Comparison of ENCODE assay signal across 8 cellular contexts in the genomic region with DNA sequence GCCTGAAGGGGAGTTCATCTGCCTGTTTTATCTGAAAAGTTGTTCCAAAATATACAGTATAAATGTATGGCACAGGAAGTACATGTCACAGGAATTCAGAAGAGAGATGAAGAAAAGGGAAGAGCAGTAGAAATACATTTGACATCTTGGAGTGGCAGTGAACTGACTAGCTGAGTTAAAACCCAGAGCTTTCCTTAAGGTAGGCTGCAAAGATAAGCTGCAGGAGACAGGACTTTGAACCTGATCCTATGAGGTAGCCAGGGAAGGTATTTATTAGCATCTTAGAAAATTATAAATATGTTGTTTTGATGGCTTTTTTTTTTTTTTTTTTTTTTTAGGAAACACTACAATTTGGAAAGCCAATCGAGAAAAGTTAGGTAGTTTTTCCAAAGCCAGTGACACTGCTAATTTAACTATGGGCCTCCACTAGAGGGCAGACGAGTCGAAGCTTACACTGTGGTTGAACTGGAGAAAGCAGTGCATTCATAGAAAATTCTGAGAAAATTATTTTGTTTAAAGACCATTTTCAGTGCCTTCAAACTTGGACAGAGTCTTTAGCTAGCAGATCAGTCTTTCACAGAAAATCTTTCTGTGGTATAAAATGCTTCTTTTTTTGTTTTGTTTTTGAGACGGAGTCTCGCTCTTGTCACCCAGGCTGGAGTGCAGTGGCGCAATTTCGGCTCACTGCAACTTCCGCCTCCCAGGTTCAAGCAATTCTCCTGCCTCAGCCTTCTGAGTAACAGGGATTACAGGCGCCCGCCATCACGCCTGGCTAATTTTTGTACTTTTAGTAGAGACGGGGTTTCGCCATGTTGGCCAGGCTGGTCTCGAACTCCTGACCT.
DNase-seq lines count a peak whose midpoint lies in the region; ATAC-seq, FAIRE-seq and TF ChIP-seq lines count a peak whose summit lies in the region.

No MANE protein-coding gene starts in this region.

- H3K79me2 ChIP-seq in GM23248 (ENCODE audit: insufficient read depth) = no peaks in the 10 kb centered on the region
- no peaks in the 10 kb centered on the region for H3K79me2 ChIP-seq in H1 (ENCODE audit: control insufficient read depth in 1 of 2, insufficient read depth in 2 of 2, low read length in 2 of 2)

- no peak overlapping the region for H2BK20ac ChIP-seq in H1 (ENCODE audit: low read length)

- no peak overlapping the region for H2BK15ac ChIP-seq in H1 (ENCODE audit: low read length)

- peaks cover 20% of the 10 kb centered on the region for H3F3A ChIP-seq in GM23248 (ENCODE audit: insufficient read depth)

- H4K5ac ChIP-seq in H1 (ENCODE audit: insufficient read length, low read depth, low read length) = no peak overlapping the region

- H3K4me2 ChIP-seq in GM23248 (ENCODE audit: unreplicated experiment) (peak overlapping the region; percentile 33), H1 (ENCODE audit: insufficient read depth in 1 of 2, low read depth in 2 of 2, low read length in 2 of 2) (no peak overlapping the region)

- FAIRE-seq in H1 (lab: Jason Lieb, UNC) = peak; percentile 62

- peak; percentile 34 for DNase-seq in AG09319 (ENCODE audit: extremely low read depth, low read depth)
- DNase-seq in GM23248 = peak; percentile 84
- peak; percentile 26 for DNase-seq in NOMO-1 treated with dmso at 0.1 percent for 144 hours (lab: John Stamatoyannopoulos, UW; ENCODE audit: unreplicated experiment)
- peak; percentile 79 for DNase-seq in activated CD8-positive, alpha-beta memory T cell treated with anti-CD3 and anti-CD28 coated beads for 24 hours
- DNase-seq in H1 (ENCODE audit: low read depth in 1 of 2, low spot score in 2 of 2) = peak in 1 of 2 experiments; percentile 72
- peak; percentile 48 to 50 for DNase-seq in stimulated activated CD8-positive, alpha-beta memory T cell treated with anti-CD3 and anti-CD28 coated beads, Interleukin-2, amount 100 ng/mL, for 1 hour (ENCODE audit: low read depth in 2 of 2)

- H3K4me3 ChIP-seq in GM23248 (no peak overlapping the region), H1 (ENCODE audit: extremely low read depth in 1 of 4, insufficient read depth in 2 of 4, low read depth in 3 of 4, low read length in 4 of 4) (no peak overlapping the region), mesodermal cell (ENCODE audit: extremely low read depth, insufficient read depth, low read length, poor library complexity, severe bottlenecking) (no peak overlapping the region)

- TF ChIP-seq CTCF in AG09319 (IDR thresholded peaks at IDR 0.05; ENCODE audit: low read depth, low read length) (peak; percentile 70), H1 (IDR thresholded peaks at IDR 0.05; ENCODE audit: control extremely low read depth in 1 of 3, insufficient read depth in 1 of 3, low read depth in 1 of 3, low read length in 3 of 3) (peak in 2 of 3 experiments; percentile 64 to 72; a peak in 3 of 4 replicates)

- no peaks in the 10 kb centered on the region for H3K27me3 ChIP-seq in GM23248 (replicated peaks; ENCODE audit: insufficient read depth)
- no peaks in the 10 kb centered on the region for H3K27me3 ChIP-seq in H1 (replicated peaks in 1 of 4; ENCODE audit: control insufficient read depth in 3 of 4, extremely low read depth in 1 of 4, insufficient read depth in 3 of 4, low read length in 3 of 4)

- peak; percentile 84 to 85 for TF ChIP-seq RAD21 in H1 (IDR thresholded peaks at IDR 0.05 in 1 of 2, conservative IDR thresholded peaks at IDR 0.05 in 1 of 2; ENCODE audit: low read depth in 2 of 2, low read length in 2 of 2)

- no peak overlapping the region for H3K4ac ChIP-seq in H1 (replicated peaks; ENCODE audit: insufficient read length, low read depth, low read length)

- no peak overlapping the region for H4K8ac ChIP-seq in H1 (ENCODE audit: extremely low read depth, insufficient read depth, low read length)

- no peak for TF ChIP-seq POLR2A in H1 (IDR thresholded peaks at IDR 0.05; ENCODE audit: control extremely low read depth in 1 of 2, low read depth in 2 of 2, low read length in 2 of 2)

- peaks cover 10% of the 10 kb centered on the region for H3K4me1 ChIP-seq in GM23248 (ENCODE audit: insufficient read depth)
- no peaks in the 10 kb centered on the region for H3K4me1 ChIP-seq in H1 (replicated peaks in 1 of 4; ENCODE audit: control insufficient read depth in 3 of 4, insufficient read depth in 4 of 4, low read length in 3 of 4)
- H3K4me1 ChIP-seq in mesodermal cell (ENCODE audit: control insufficient read depth, insufficient read depth, low read length, poor library complexity, severe bottlenecking) = no peaks in the 10 kb centered on the region

- H3K23ac ChIP-seq in H1 (ENCODE audit: insufficient read length) = no peak overlapping the region

- H3K27ac ChIP-seq in GM23248 (peak overlapping the region; percentile 60), H1 (ENCODE audit: low read depth, low read length) (no peak overlapping the region), mesodermal cell (ENCODE audit: low read depth, low read length, severe bottlenecking) (peak overlapping the region; percentile 37)

- in situ Hi-C loops in GM23248 (cut with MboI) = loop anchor here (10.0 kb wide), 2 partner anchors 197 to 287 kb away; no protein-coding TSS in a partner anchor

- H3K36me3 ChIP-seq in GM23248 (ENCODE audit: low read depth) (no peaks in the 10 kb centered on the region), H1 (ENCODE audit: control insufficient read depth in 2 of 4, insufficient read depth in 4 of 4, low read length in 3 of 4) (no peaks in the 10 kb centered on the region), mesodermal cell (ENCODE audit: control insufficient read depth, insufficient read depth, low read length) (no peaks in the 10 kb centered on the region)

- POLR2A ChIA-PET in H1 (lab: Charles Lee; ENCODE audit: partially characterized antibody) = no interaction called here

- H3K56ac ChIP-seq in H1 (replicated peaks; ENCODE audit: insufficient read length, low read depth, low read length) = no peak overlapping the region

- H3K9ac ChIP-seq in GM23248 (no peak overlapping the region), H1 (replicated peaks in 1 of 4; ENCODE audit: extremely low read depth in 1 of 4, low read depth in 3 of 4, low read length in 3 of 4) (no peak overlapping the region)

- H2AFZ ChIP-seq in GM23248 (no peak overlapping the region), H1 (ENCODE audit: low read length) (no peak overlapping the region)

- no peak for ATAC-seq in GM18907 (IDR thresholded peaks at IDR 0.05; ENCODE audit: unreplicated experiment)

- no peak overlapping the region for H2BK5ac ChIP-seq in H1 (ENCODE audit: low read depth, low read length)

- WGBS in GM23248 (ENCODE audit: low coverage in 1 of 2, low lambda C conversion rate in 2 of 2, missing lambda C conversion rate in 2 of 2), 2 experiments = 71 to 73% methylated on average over 14 of the region's 14 CpGs
- 74% methylated on average over 13 of the region's 14 CpGs; no CpG with 5 or more reads in 1 of the 2 experiments for WGBS in H1 (ENCODE audit: extremely low coverage in 1 of 2, insufficient coverage in 1 of 2, insufficient read length in 1 of 2, insufficient replicate concordance in 2 of 2, low coverage in 1 of 2, low lambda C conversion rate in 2 of 2, missing lambda C conversion rate in 1 of 2), 2 experiments
- WGBS in mesodermal cell (ENCODE audit: insufficient coverage in 2 of 2), 2 experiments = 70 to 78% methylated on average over 10 to 11 of the region's 14 CpGs

- no peaks in the 10 kb centered on the region for H3K23me2 ChIP-seq in H1 (ENCODE audit: low read depth, low read length)

- H4K91ac ChIP-seq in H1 (replicated peaks; ENCODE audit: insufficient read length, low read length) = no peak overlapping the region

- no peak for TF ChIP-seq EP300 in H1 (IDR thresholded peaks at IDR 0.05; ENCODE audit: borderline replicate concordance in 1 of 2, low read depth in 2 of 2, low read length in 2 of 2)

- CTCF ChIA-PET in H1 (lab: Charles Lee; ENCODE audit: partially characterized antibody) = interaction anchor here (0.6 to 11.8 kb wide), 30 partner anchors 9 to 291 kb away, joined by 3 to 170 read pairs (median 4); partner anchors contain the start of gene SSH2

- no peaks in the 10 kb centered on the region for H4K20me1 ChIP-seq in GM23248 (ENCODE audit: insufficient read depth)
- peaks cover 0 to 3% of the 10 kb centered on the region in 2 experiments for H4K20me1 ChIP-seq in H1 (replicated peaks in 1 of 2; ENCODE audit: control insufficient read depth in 1 of 2, insufficient read depth in 2 of 2, low read length in 2 of 2)

- no peak overlapping the region for H2BK120ac ChIP-seq in H1 (replicated peaks; ENCODE audit: low read depth, low read length)

- H3K14ac ChIP-seq in H1 (ENCODE audit: insufficient read length) = no peak overlapping the region

- H3K79me1 ChIP-seq in H1 (ENCODE audit: low read depth, low read length) = no peaks in the 10 kb centered on the region

- H2BK12ac ChIP-seq in H1 (ENCODE audit: low read depth, low read length) = no peak overlapping the region

- H2AK5ac ChIP-seq in H1 (ENCODE audit: low read depth, low read length) = no peak overlapping the region

- H3K18ac ChIP-seq in H1 (ENCODE audit: extremely low read depth, low read length) = no peak overlapping the region

- no peaks in the 10 kb centered on the region for H3K9me3 ChIP-seq in GM23248 (ENCODE audit: low read depth)
- no peaks in the 10 kb centered on the region for H3K9me3 ChIP-seq in H1 (ENCODE audit: insufficient read depth in 2 of 2, low read depth in 1 of 2, low read length in 1 of 2)
- no peaks in the 10 kb centered on the region for H3K9me3 ChIP-seq in mesodermal cell (ENCODE audit: control insufficient read depth, low read length)

- no peaks in the 10 kb centered on the region for H3K9me2 ChIP-seq in GM23248 (ENCODE audit: insufficient read depth)

TF ChIP-seq in H1, 55 proteins besides CTCF, POLR2A, EP300 and RAD21 (continues in another document):
- no peak for TF ChIP-seq SIRT6 (IDR thresholded peaks at IDR 0.05; ENCODE audit: low read length)
- no peak for TF ChIP-seq RXRA (IDR thresholded peaks at IDR 0.05; ENCODE audit: insufficient read depth, low read depth, low read length)
- TF ChIP-seq TAF1 (IDR thresholded peaks at IDR 0.05; ENCODE audit: low read depth, low read length) = no peak
- no peak for TF ChIP-seq FOSL1 (IDR thresholded peaks at IDR 0.05; ENCODE audit: insufficient read depth, low read depth, low read length)
- TF ChIP-seq CHD2 (IDR thresholded peaks at IDR 0.05; ENCODE audit: low read length) = no peak
- no peak for TF ChIP-seq BCL11A (IDR thresholded peaks at IDR 0.05; ENCODE audit: low read depth in 2 of 2, low read length in 2 of 2)
- no peak for TF ChIP-seq KDM1A (IDR thresholded peaks at IDR 0.05; ENCODE audit: borderline replicate concordance, low read length)
- no peak for TF ChIP-seq ASH2L (IDR thresholded peaks at IDR 0.05; ENCODE audit: low read length)
- no peak for TF ChIP-seq HDAC6 (IDR thresholded peaks at IDR 0.05; ENCODE audit: low read depth, low read length)
- TF ChIP-seq SP1 (IDR thresholded peaks at IDR 0.05; ENCODE audit: low read depth, low read length) = no peak
